9 cellular contexts compared by ENCODE assay signal in the genomic region with DNA sequence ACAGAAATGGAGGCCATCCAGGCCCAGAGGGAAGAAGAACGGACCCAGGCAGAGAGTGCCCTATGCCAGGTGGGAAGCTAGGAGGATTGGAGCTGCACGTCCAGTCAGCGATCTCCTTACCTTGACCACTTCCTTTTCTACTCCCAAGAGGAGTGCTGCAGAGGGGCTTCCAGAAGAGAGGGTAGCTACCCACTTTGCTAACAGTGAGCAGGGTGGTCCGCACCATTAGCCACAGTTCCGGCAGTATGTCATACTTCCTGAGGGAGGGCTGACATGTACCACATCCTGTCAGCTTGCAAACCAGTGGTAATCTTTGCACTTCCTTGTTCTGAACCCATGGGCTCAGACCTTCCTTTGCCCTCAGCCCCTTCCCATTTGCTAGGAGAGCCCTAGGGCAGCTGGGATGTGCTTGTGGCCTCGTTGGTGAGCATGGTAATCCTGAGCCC. TPM values are rescaled to one million over a fixed set of nuclear protein-coding genes. Genes with fewer than 3 reads are reported as not detected.
DNase-seq lines count a peak whose midpoint lies in the region; ATAC-seq and TF ChIP-seq lines count a peak whose summit lies in the region.
"Had no signal": no experiment of that assay in that cellular context is flagged by ENCODE, and none has a peak within 500 bp of the region (broad histone marks: within the 10 kb centered on the region; RNA-seq: fewer than 3 reads in every experiment).

No MANE protein-coding gene starts in this region.

- H3K4me3 Mint-ChIP-seq in CD4-positive, alpha-beta memory T cell = peak overlapping the region; percentile 95 to 99 (median 99)
- H3K4me3 Mint-ChIP-seq in stimulated activated effector memory CD8-positive, alpha-beta T cell treated with anti-CD3 and anti-CD28 coated beads, Interleukin-12 subunit alpha, Interleukin-12 subunit beta, amount 100 ng/mL, for 72 hours = peak overlapping the region; percentile 98
- H3K4me3 Mint-ChIP-seq in mesothelial cell of epicardium = no peak overlapping the region

- no peaks in the 10 kb centered on the region for H3K9me3 Mint-ChIP-seq in CD4-positive, alpha-beta memory T cell
- no peaks in the 10 kb centered on the region for H3K9me3 Mint-ChIP-seq in stimulated activated effector memory CD8-positive, alpha-beta T cell treated with anti-CD3 and anti-CD28 coated beads, Interleukin-12 subunit alpha, Interleukin-12 subunit beta, amount 100 ng/mL, for 72 hours
- H3K9me3 Mint-ChIP-seq in mesothelial cell of epicardium = no peaks in the 10 kb centered on the region

- no peaks in the 10 kb centered on the region for H3K27me3 Mint-ChIP-seq in CD4-positive, alpha-beta memory T cell
- H3K27me3 Mint-ChIP-seq in mesothelial cell of epicardium (ENCODE audit: low read depth) = no peaks in the 10 kb centered on the region

- no peak for TF ChIP-seq CTCF in right lobe of liver (IDR thresholded peaks at IDR 0.05)
- TF ChIP-seq CTCF in mesothelial cell of epicardium (IDR thresholded peaks at IDR 0.05; ENCODE audit: unreplicated experiment) = no peak

- H3K9me3 ChIP-seq in CD4-positive, alpha-beta memory T cell (ENCODE audit: control insufficient read depth in 1 of 2, low read length in 2 of 2) = no peaks in the 10 kb centered on the region
- H3K9me3 ChIP-seq in Karpas-422 (ENCODE audit: low read length) (no peaks in the 10 kb centered on the region), right lobe of liver (no peaks in the 10 kb centered on the region)

- TF ChIP-seq POLR2A in right lobe of liver (IDR thresholded peaks at IDR 0.05) = no peak

- WGBS in right lobe of liver (ENCODE audit: insufficient coverage, low coverage, low lambda C conversion rate, missing lambda C conversion rate) = 36% methylated on average over 3 of the region's 6 CpGs

- H3K4me1 ChIP-seq in CD4-positive, alpha-beta memory T cell (ENCODE audit: insufficient read depth, low read length) = peaks cover 55% of the 10 kb centered on the region
- H3K4me1 ChIP-seq in Karpas-422 (ENCODE audit: low read length) = peaks cover 25% of the 10 kb centered on the region
- H3K4me1 ChIP-seq in right lobe of liver = no peaks in the 10 kb centered on the region

- DNase-seq in CD4-positive, alpha-beta memory T cell = peak; percentile 70 to 84 (median 74)
- DNase-seq in Karpas-422 = peak; percentile 90
- peak; percentile 56 for DNase-seq in activated CD8-positive, alpha-beta memory T cell treated with anti-CD3 and anti-CD28 coated beads, Interleukin-2, amount 50 U/mL, for 4 hours
- no peak for DNase-seq in right lobe of liver
- peak; percentile 39 to 78 for DNase-seq in stimulated activated effector memory CD8-positive, alpha-beta T cell treated with anti-CD3 and anti-CD28 coated beads, Interleukin-12 subunit alpha, Interleukin-12 subunit beta, amount 100 ng/mL, for 72 hours (ENCODE audit: low spot score in 2 of 2)
- DNase-seq in cerebellar cortex (ENCODE audit: low spot score) = no peak
- DNase-seq in mesothelial cell of epicardium (ENCODE audit: low spot score in 2 of 2, unreplicated experiment in 2 of 2) = no peak

- H3K79me2 ChIP-seq in Karpas-422 (ENCODE audit: low read length) = peaks cover 63% of the 10 kb centered on the region

- ATAC-seq in GM21381 (IDR thresholded peaks at IDR 0.05; ENCODE audit: unreplicated experiment) (peak; percentile 91), right lobe of liver (peak; percentile 73 to 90 (median 80))
- ATAC-seq in stimulated activated effector memory CD8-positive, alpha-beta T cell treated with anti-CD3 and anti-CD28 coated beads, Interleukin-12 subunit alpha, Interleukin-12 subunit beta, amount 100 ng/mL, for 72 hours = peak; percentile 97

- CTCF ChIA-PET in CD4-positive, alpha-beta memory T cell (lab: Charles Lee; ENCODE audit: partially characterized antibody) = interaction anchor here (0.7 to 2.8 kb wide), 10 partner anchors 12 to 394 kb away, joined by 3 to 16 read pairs (median 3); a partner anchor contains a TSS

- H3K27ac Mint-ChIP-seq in CD4-positive, alpha-beta memory T cell = peak overlapping the region; percentile 94 to 100 (median 98)
- H3K27ac Mint-ChIP-seq in stimulated activated effector memory CD8-positive, alpha-beta T cell treated with anti-CD3 and anti-CD28 coated beads, Interleukin-12 subunit alpha, Interleukin-12 subunit beta, amount 100 ng/mL, for 72 hours = peak overlapping the region; percentile 100
- no peak overlapping the region for H3K27ac Mint-ChIP-seq in mesothelial cell of epicardium

- H3K36me3 ChIP-seq in CD4-positive, alpha-beta memory T cell (ENCODE audit: insufficient read depth, low read length) = peaks cover 27% of the 10 kb centered on the region
- peaks cover 36% of the 10 kb centered on the region for H3K36me3 ChIP-seq in Karpas-422 (ENCODE audit: insufficient read depth, low read length)
- peaks cover 0 to 37% (median under 1%) of the 10 kb centered on the region in 4 donors for H3K36me3 ChIP-seq in right lobe of liver

- peak overlapping the region; percentile 87 for H3K27ac ChIP-seq in CD4-positive, alpha-beta memory T cell (ENCODE audit: low read depth, low read length)
- H3K27ac ChIP-seq in Karpas-422 (ENCODE audit: low read length) (peak overlapping the region; percentile 83), right lobe of liver (peak overlapping the region in 2 of 3 donors; percentile 43 to 51)

- no peaks in the 10 kb centered on the region for H3K9me2 ChIP-seq in Karpas-422 (replicated peaks; ENCODE audit: insufficient read depth, low read length)

- H2AFZ ChIP-seq in Karpas-422 (ENCODE audit: low read length) = peak overlapping the region; percentile 84; the same call in 1 of the 2 replicates

- peaks cover 38 to 81% (median 56%) of the 10 kb centered on the region in 4 donors for H3K4me1 Mint-ChIP-seq in CD4-positive, alpha-beta memory T cell
- H3K4me1 Mint-ChIP-seq in stimulated activated effector memory CD8-positive, alpha-beta T cell treated with anti-CD3 and anti-CD28 coated beads, Interleukin-12 subunit alpha, Interleukin-12 subunit beta, amount 100 ng/mL, for 72 hours = peaks cover 78% of the 10 kb centered on the region
- H3K4me1 Mint-ChIP-seq in mesothelial cell of epicardium = no peaks in the 10 kb centered on the region

- H3K36me3 Mint-ChIP-seq in CD4-positive, alpha-beta memory T cell = peaks cover 30 to 67% of the 10 kb centered on the region in 2 donors
- H3K36me3 Mint-ChIP-seq in stimulated activated effector memory CD8-positive, alpha-beta T cell treated with anti-CD3 and anti-CD28 coated beads, Interleukin-12 subunit alpha, Interleukin-12 subunit beta, amount 100 ng/mL, for 72 hours = peaks cover 74% of the 10 kb centered on the region
- H3K36me3 Mint-ChIP-seq in mesothelial cell of epicardium = peaks cover 54% of the 10 kb centered on the region

- no peaks in the 10 kb centered on the region for H4K20me1 ChIP-seq in Karpas-422 (ENCODE audit: insufficient read depth, low read depth, low read length)

- no peaks in the 10 kb centered on the region for H3K27me3 ChIP-seq in CD4-positive, alpha-beta memory T cell (ENCODE audit: insufficient read depth, low read length)
- H3K27me3 ChIP-seq in Karpas-422 (ENCODE audit: low read length) (no peaks in the 10 kb centered on the region), right lobe of liver (no peaks in the 10 kb centered on the region)

- intact Hi-C loops in CD4-positive, alpha-beta memory T cell (cut with micrococcal nuclease) = loop anchor here (1.0 to 2.0 kb wide), 4 partner anchors 36 to 252 kb away; a partner anchor contains a TSS
- intact Hi-C loops in right lobe of liver (cut with DNase I) = no loop called here

- POLR2A ChIA-PET in CD4-positive, alpha-beta memory T cell (lab: Charles Lee; ENCODE audit: partially characterized antibody) = interaction anchor here (0.8 to 4.4 kb wide), 22 partner anchors 8 to 1127 kb away, joined by 3 to 30 read pairs (median 4); a partner anchor contains a TSS

- peak overlapping the region; percentile 86 for H3K9ac ChIP-seq in Karpas-422 (ENCODE audit: low read length)

- peak overlapping the region; percentile 48 to 97 for H3K4me3 ChIP-seq in CD4-positive, alpha-beta memory T cell (ENCODE audit: low read length in 2 of 2)
- H3K4me3 ChIP-seq in Karpas-422 (ENCODE audit: low read length) (peak overlapping the region; percentile 84), right lobe of liver (peak overlapping the region; percentile 2 to 41 (median 26))

- peak overlapping the region; percentile 97 for H3K4me2 ChIP-seq in Karpas-422 (ENCODE audit: low read depth, low read length, poor library complexity, severe bottlenecking)

RNA-seq across cellular contexts. Expression of a gene that starts 35.4 kb away (rescaled TPM):
- total RNA-seq in CD4-positive, alpha-beta memory T cell = 10 to 100 TPM; 71.3 to 76.9 TPM
- polyA plus RNA-seq in CD4-positive, alpha-beta memory T cell = 10 to 100 TPM in 1 of 2 donors, 1 to 10 TPM in 1; 4.4 to 14.1 TPM
- total RNA-seq in Karpas-422 (2014; rRNA removed; shearing (Covaris generic); ENCODE audit: low replicate concordance) = 10.2 and 42.8 TPM in 2 replicates
- total RNA-seq in right lobe of liver (10 to 100 TPM in 2 of 6 experiments, 1 to 10 TPM in 4; 5.9 to 11.2 (median 9.0) TPM), mesothelial cell of epicardium (65.5 to 69.6 TPM (median 68.4 TPM) in 3 replicates)

RNA-seq across cellular contexts. Expression of a gene that starts 38.7 kb away (rescaled TPM):
- total RNA-seq in CD4-positive, alpha-beta memory T cell = not detected
- not detected for polyA plus RNA-seq in CD4-positive, alpha-beta memory T cell
- not detected in 2 replicates for total RNA-seq in Karpas-422 (2014; rRNA removed; shearing (Covaris generic); ENCODE audit: low replicate concordance)
- total RNA-seq in right lobe of liver (not detected), mesothelial cell of epicardium (not detected in 3 replicates)
- total RNA-seq: Daoy had no signal

RNA-seq across cellular contexts. Expression of a gene that starts 51.1 kb away (rescaled TPM):
- 100 to 1,000 TPM; 148 to 151 TPM for total RNA-seq in CD4-positive, alpha-beta memory T cell
- 100 to 1,000 TPM; 134 to 137 TPM for polyA plus RNA-seq in CD4-positive, alpha-beta memory T cell
- total RNA-seq in Karpas-422 (2014; rRNA removed; shearing (Covaris generic); ENCODE audit: low replicate concordance) = 242 and 305 TPM in 2 replicates
- 100 to 1,000 TPM in 4 of 6 experiments, 10 to 100 TPM in 2; 82.7 to 129 (median 112) TPM for total RNA-seq in right lobe of liver
- total RNA-seq in mesothelial cell of epicardium = 253 to 258 TPM (median 255 TPM) in 3 replicates

RNA-seq across cellular contexts. Expression of a gene that starts 52.7 kb away (rescaled TPM):
- not detected for total RNA-seq in CD4-positive, alpha-beta memory T cell
- not detected for polyA plus RNA-seq in CD4-positive, alpha-beta memory T cell
- total RNA-seq in Karpas-422 (2014; rRNA removed; shearing (Covaris generic); ENCODE audit: low replicate concordance) = not detected in 2 replicates
- not detected for total RNA-seq in right lobe of liver
- 1.1 to 1.4 TPM (median 1.1 TPM) in 3 replicates for total RNA-seq in mesothelial cell of epicardium

Comparison
In these comparisons a context has a peak if more than half of its experiments do, and no peak if none do; other contexts are left out.
1. DNase-seq: peak in CD4-positive, alpha-beta memory T cell (5 of 5), Karpas-422 (single experiment), activated CD8-positive, alpha-beta memory T cell treated with anti-CD3 and anti-CD28 coated beads, Interleukin-2, amount 50 U/mL, for 4 hours (single experiment) and stimulated activated effector memory CD8-positive, alpha-beta T cell treated with anti-CD3 and anti-CD28 coated beads, Interleukin-12 subunit alpha, Interleukin-12 subunit beta, amount 100 ng/mL, for 72 hours (2 of 2); none in right lobe of liver (0 of 3), cerebellar cortex (single experiment) and mesothelial cell of epicardium (0 of 2).
2. H3K4me3 ChIP-seq: peak in every context shown above with its lines; median percentile 84 in Karpas-422; 72 in CD4-positive, alpha-beta memory T cell; 26 in right lobe of liver.
3. Peak in every context shown above with its lines, with median percentiles within 50 percentile points of each other: H3K27ac ChIP-seq and ATAC-seq.